Comparison of ENCODE assay signal across 8 cellular contexts in the genomic region with DNA sequence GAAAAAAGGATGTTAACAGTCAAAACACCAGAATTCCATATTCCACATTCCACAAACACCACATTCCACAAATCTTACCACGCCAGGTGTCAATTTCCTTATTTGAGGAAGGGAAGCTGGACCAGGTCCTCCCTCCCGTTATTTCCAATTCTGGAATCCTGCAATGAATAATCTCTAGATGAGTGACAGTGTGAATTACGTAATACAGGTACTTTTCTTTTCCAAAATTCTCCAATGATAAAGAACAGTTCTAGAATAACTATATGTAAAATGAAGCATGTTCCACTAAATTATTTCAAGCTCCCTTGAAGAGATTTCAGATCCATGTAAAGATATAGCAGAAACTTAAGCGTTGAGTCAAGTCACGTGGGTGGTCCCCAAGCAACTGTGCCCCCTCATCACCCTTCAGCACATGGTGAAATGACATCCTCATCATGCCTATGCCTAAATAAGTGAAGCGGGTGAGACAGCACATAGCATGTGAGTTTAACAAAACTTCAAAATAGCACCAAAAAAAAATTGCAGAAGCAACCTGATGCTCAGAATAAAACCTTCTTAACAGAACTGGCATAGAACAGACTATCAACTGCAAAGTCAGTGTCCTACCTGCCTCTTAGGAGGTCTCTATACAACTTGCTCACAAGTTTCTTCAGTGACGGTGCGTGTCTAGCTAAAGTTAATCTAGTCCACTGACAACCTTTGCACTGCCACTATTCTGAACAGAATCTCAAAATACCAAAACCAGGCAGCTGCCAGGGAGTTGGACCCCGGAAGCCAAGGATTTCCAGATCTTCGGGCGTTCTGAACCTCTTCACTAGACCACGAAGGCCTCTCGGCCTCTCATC.
DNase-seq lines count a peak whose midpoint lies in the region; ATAC-seq and TF ChIP-seq lines count a peak whose summit lies in the region.

No MANE protein-coding gene starts in this region.

- POLR2A ChIA-PET in RWPE1 (lab: Yijun Ruan, JAX; ENCODE audit: low non-redundant PET), result no interaction called here

- CTCF ChIA-PET in RWPE1 (lab: Yijun Ruan, JAX), result no interaction called here

- no peaks in the 10 kb centered on the region for H3K27me3 ChIP-seq in endocrine pancreas (ENCODE audit: control insufficient read depth, insufficient read depth, low read length)
- H3K27me3 ChIP-seq in muscle layer of duodenum (ENCODE audit: low read depth, low read length), result no peaks in the 10 kb centered on the region

- H3K27ac ChIP-seq in RWPE1 (peak overlapping the region; percentile 75), muscle layer of duodenum (ENCODE audit: low read length) (peak overlapping the region; percentile 54)

- peak overlapping the region; percentile 81 for H3K4me3 ChIP-seq in endocrine pancreas (ENCODE audit: control insufficient read depth, insufficient read depth, low read length)
- peak overlapping the region; percentile 84 to 96 for H3K4me3 ChIP-seq in muscle layer of duodenum (ENCODE audit: low read depth in 1 of 2, low read length in 2 of 2)

- H3K36me3 ChIP-seq in endocrine pancreas (ENCODE audit: control insufficient read depth, insufficient read depth, low read length) (no peaks in the 10 kb centered on the region), muscle layer of duodenum (ENCODE audit: control insufficient read depth in 1 of 2, insufficient read depth in 2 of 2, low read length in 2 of 2) (peaks cover 25% of the 10 kb centered on the region in 2 donors)

- peak overlapping the region; percentile 69 for H3K9ac ChIP-seq in endocrine pancreas (ENCODE audit: control insufficient read depth, insufficient read depth, low read length)

- H3K9me3 ChIP-seq in endocrine pancreas (ENCODE audit: control insufficient read depth, low read length) (no peaks in the 10 kb centered on the region), muscle layer of duodenum (ENCODE audit: control insufficient read depth in 1 of 2, low read length in 2 of 2) (no peaks in the 10 kb centered on the region)

- H3K4me1 ChIP-seq in endocrine pancreas (ENCODE audit: control insufficient read depth, insufficient read depth, low read length) (no peaks in the 10 kb centered on the region), muscle layer of duodenum (ENCODE audit: control insufficient read depth in 1 of 2, insufficient read depth in 2 of 2, low read length in 2 of 2) (peaks cover 10 to 11% of the 10 kb centered on the region in 2 donors)

- no peak for TF ChIP-seq CTCF in RWPE1 (conservative IDR thresholded peaks at IDR 0.05; ENCODE audit: low read depth)

- ATAC-seq in GM18502 (IDR thresholded peaks at IDR 0.05; ENCODE audit: poor library complexity, unreplicated experiment) (peak; percentile 25), HG02840 (IDR thresholded peaks at IDR 0.05; ENCODE audit: low FRiP score, unreplicated experiment) (peak; percentile 9)

- DNase-seq in RWPE1 (ENCODE audit: low spot score) (peak; percentile 34), NCI-H524 treated with DMSO at 0.1 percent for 48 hours (lab: John Stamatoyannopoulos, UW) (no peak), D341Med (ENCODE audit: low spot score) (no peak), NCI-H510A (lab: John Stamatoyannopoulos, UW) (no peak)
